Comparison of ENCODE assay signal across 32 cellular contexts in genomic region chr7:134468054-134468453, GRCh38. TPM values are rescaled to one million over a fixed set of nuclear protein-coding genes. Genes with fewer than 3 reads are reported as not detected.
"Had no signal": no experiment of that assay in that cellular context is flagged by ENCODE, and none has a peak within 500 bp of the region (broad histone marks: within the 10 kb centered on the region; RNA-seq: fewer than 3 reads in every experiment).

No MANE protein-coding gene starts in this region.

- H3K27ac ChIP-seq: adrenal gland, cardiac muscle cell, VCaP had no signal

- H3K4me3 ChIP-seq: adrenal gland, cardiac muscle cell had no signal

- H3K36me3 ChIP-seq: adrenal gland, cardiac muscle cell had no signal

- H3K4me1 ChIP-seq: adrenal gland had no signal

- DNase-seq: activated B cell treated with CpG ODN at 0.5 μM for 24 hours; activated CD4-positive, alpha-beta memory T cell treated with anti-CD3 and anti-CD28 coated beads for 36 hours; activated CD4-positive, alpha-beta T cell treated with anti-CD3 and anti-CD28 coated beads for 4 hours; activated CD4-positive, alpha-beta T cell treated with anti-CD3 and anti-CD28 coated beads, Interleukin-2, amount 10 ng/mL, durations not matched to agents 24 days and 14 days; activated CD4-positive, alpha-beta T cell treated with anti-CD3 and anti-CD28 coated beads, Interleukin-2, amount 50 U/mL, for 1 hour; activated CD4-positive, alpha-beta T cell treated with anti-CD3 and anti-CD28 coated beads, Interleukin-2, amount 50 U/mL, for 4 hours; activated CD4-positive, CD25-positive, alpha-beta regulatory T cell treated with anti-CD3 and anti-CD28 coated beads, Interleukin-2, amount 50 U/mL, for 72 hours; activated CD8-positive, alpha-beta memory T cell treated with anti-CD3 and anti-CD28 coated beads, Interleukin-2, amount 50 U/mL, for 4 hours; activated CD8-positive, alpha-beta T cell treated with anti-CD3 and anti-CD28 coated beads for 36 hours; activated effector memory CD4-positive, alpha-beta T cell treated with anti-CD3 and anti-CD28 coated beads, Interleukin-2, amount 50 U/mL, for 16 hours; activated gamma-delta T cell treated with Interleukin-2 at 50 U/mL for 16 hours; activated naive CD4-positive, alpha-beta T cell; activated naive CD4-positive, alpha-beta T cell treated with anti-CD3 and anti-CD28 coated beads for 36 hours; activated naive CD4-positive, alpha-beta T cell treated with anti-CD3 and anti-CD28 coated beads, Interleukin-2, amount 50 U/mL, for 16 hours; activated naive CD8-positive, alpha-beta T cell treated with anti-CD3 and anti-CD28 coated beads for 36 hours; activated T-cell treated with anti-CD3 and anti-CD28 coated beads for 4 hours; activated T-cell treated with anti-CD3 and anti-CD28 coated beads, Interleukin-2, amount 50 U/mL, for 1 hour; activated T-cell treated with anti-CD3 and anti-CD28 coated beads, Interleukin-2, amount 50 U/mL, for 4 hours; activated T-cell treated with anti-CD3 and anti-CD28 coated beads, Interleukin-2, amount 50 U/mL, for 72 hours; adrenal gland; amniotic stem cell; aorta; central memory CD4-positive, alpha-beta T cell; T-helper 1 cell; T-helper 2 cell; T-helper 9 cell had no signal

- H3K27me3 ChIP-seq: adrenal gland, cardiac muscle cell had no signal

RNA-seq across cellular contexts. Expression of gene AKR1B10, which starts 59.3 kb away (rescaled TPM):
- total RNA-seq: activated B cell treated with CpG ODN at 0.5 μM for 24 hours; activated CD4-positive, alpha-beta memory T cell treated with anti-CD3 and anti-CD28 coated beads for 36 hours; activated CD4-positive, alpha-beta T cell treated with anti-CD3 and anti-CD28 coated beads, Interleukin-2, amount 10 ng/mL, durations not matched to agents 24 days and 14 days; activated CD8-positive, alpha-beta memory T cell treated with anti-CD3 and anti-CD28 coated beads for 36 hours; activated CD8-positive, alpha-beta T cell treated with anti-CD3 and anti-CD28 coated beads for 36 hours; activated naive CD4-positive, alpha-beta T cell treated with anti-CD3 and anti-CD28 coated beads for 36 hours; activated naive CD4-positive, alpha-beta T cell treated with anti-CD3 and anti-CD28 coated beads, Interleukin-2, amount 50 U/mL, for 72 hours; activated naive CD8-positive, alpha-beta T cell treated with anti-CD3 and anti-CD28 coated beads for 36 hours; activated T-cell treated with anti-CD3 and anti-CD28 coated beads, Interleukin-2, amount 50 U/mL, for 72 hours; activated T-helper 1 cell treated with anti-CD3 and anti-CD28 coated beads, Interleukin-12 subunit alpha, Interleukin-12 subunit beta, Interleukin-2, Interleukin-4 antibody, amounts not matched to agents 30 ng/mL and 10 ng/mL and 1 ng/mL, durations not matched to agents 14 hours and 24 hours and 36 hours; activated T-helper 17 cell treated with anti-CD3 and anti-CD28 coated beads, Interleukin-2, amount 50 U/mL, for 72 hours had no signal
